Comparison of ENCODE assay signal across 8 cellular contexts in genomic region chr17:17043668-17044226, GRCh38. TPM values are rescaled to one million over a fixed set of nuclear protein-coding genes. Genes with fewer than 3 reads are reported as not detected.
DNase-seq lines count a peak whose midpoint lies in the region; ATAC-seq and TF ChIP-seq lines count a peak whose summit lies in the region.

No MANE protein-coding gene starts in this region.

- peak overlapping the region; percentile 98 for H3K4me2 ChIP-seq in Loucy (ENCODE audit: low read depth, low read length, poor library complexity, severe bottlenecking)

- BruUV-seq in Caco-2 (replicated peaks; lab: Mats Ljungman, UMichigan) = no TSS peak

- H3K27ac Mint-ChIP-seq in Caco-2 (ENCODE audit: unreplicated experiment) = peak overlapping the region; percentile 87

- TF ChIP-seq CTCF in Caco-2 (IDR thresholded peaks at IDR 0.05; ENCODE audit: insufficient read depth in 1 of 2, low read depth in 1 of 2, low read length in 1 of 2, severe bottlenecking in 1 of 2, unreplicated experiment in 1 of 2) (no peak), Loucy (conservative IDR thresholded peaks at IDR 0.05; ENCODE audit: low read length) (no peak), colonic mucosa (IDR thresholded peaks at IDR 0.05) (no peak)

- H3K9ac ChIP-seq in Loucy (ENCODE audit: low read depth, low read length, poor library complexity, severe bottlenecking) = peak overlapping the region; percentile 82
- peak overlapping the region; percentile 84 to 99 for H3K9ac ChIP-seq in colonic mucosa (ENCODE audit: low read depth in 2 of 2, low read length in 2 of 2)
- H3K9ac ChIP-seq in mucosa of rectum (ENCODE audit: low read depth in 1 of 2, low read length in 2 of 2) = peak overlapping the region; percentile 84 to 89

- DNase-seq in Caco-2 = peak in 1 of 2 experiments; percentile 33
- peak; percentile 47 for DNase-seq in colonic mucosa
- DNase-seq in HT-29 (ENCODE audit: low spot score) = no peak
- no peak for DNase-seq in ecto neural progenitor cell (ENCODE audit: low spot score)
- DNase-seq in MV-4-11 (lab: John Stamatoyannopoulos, UW) = no peak

- H3K4me3 Mint-ChIP-seq in Caco-2 (ENCODE audit: unreplicated experiment) = peak overlapping the region; percentile 95

- H3K79me2 ChIP-seq in Loucy (ENCODE audit: insufficient read depth, low read length) = peaks cover 62% of the 10 kb centered on the region

- peaks cover 44% of the 10 kb centered on the region for H3K4me1 Mint-ChIP-seq in Caco-2 (ENCODE audit: low read depth, unreplicated experiment)

- no peak for ATAC-seq in HG03159 (IDR thresholded peaks at IDR 0.05; ENCODE audit: unreplicated experiment)

- H3K4me3 ChIP-seq in Caco-2 (ENCODE audit: low read depth, low read length) (peak overlapping the region; percentile 92), Loucy (ENCODE audit: low read length, poor library complexity, severe bottlenecking) (peak overlapping the region; percentile 80), colonic mucosa (peak overlapping the region; percentile 67), mucosa of rectum (ENCODE audit: low read length in 2 of 2) (peak overlapping the region; percentile 69 to 91)

- H2AFZ ChIP-seq in Loucy (ENCODE audit: low read length) = no peak overlapping the region

- H3K9me3 Mint-ChIP-seq in Caco-2 (ENCODE audit: unreplicated experiment) = no peaks in the 10 kb centered on the region

- CTCF ChIA-PET in Caco-2 (lab: Charles Lee) = interaction anchor here (4.8 kb wide), 1 partner anchor 15 kb away, joined by 29 read pairs; no protein-coding TSS in a partner anchor

- H3K9me2 ChIP-seq in Loucy (replicated peaks; ENCODE audit: low read depth, low read length) = no peaks in the 10 kb centered on the region

- H3K36me3 ChIP-seq in Caco-2 (ENCODE audit: control insufficient read depth, insufficient read depth, low read length) (no peaks in the 10 kb centered on the region), Loucy (ENCODE audit: insufficient read depth, low read length) (no peaks in the 10 kb centered on the region), colonic mucosa (no peaks in the 10 kb centered on the region), mucosa of rectum (ENCODE audit: control insufficient read depth in 2 of 2, insufficient read depth in 2 of 2, low read length in 2 of 2) (no peaks in the 10 kb centered on the region)

- H3K4me1 ChIP-seq in Caco-2 = peaks cover 26% of the 10 kb centered on the region
- H3K4me1 ChIP-seq in Loucy (ENCODE audit: insufficient read depth, low read length, poor library complexity, severe bottlenecking) = peaks cover 56% of the 10 kb centered on the region
- H3K4me1 ChIP-seq in colonic mucosa = peaks cover 12% of the 10 kb centered on the region
- peaks cover 30 to 34% of the 10 kb centered on the region in 2 donors for H3K4me1 ChIP-seq in mucosa of rectum (ENCODE audit: control insufficient read depth in 2 of 2, insufficient read depth in 2 of 2, low read length in 2 of 2)

- 0 out of 2 replicates have a peak, but pooled peaks cover 5% of the 10 kb centered on the region for H3F3A ChIP-seq in Loucy (ENCODE audit: low read depth)

- H3K27me3 ChIP-seq in Caco-2 (replicated peaks; ENCODE audit: control insufficient read depth, insufficient read depth, low read length) = no peaks in the 10 kb centered on the region
- no peaks in the 10 kb centered on the region for H3K27me3 ChIP-seq in Loucy (ENCODE audit: insufficient read depth, low read length, poor library complexity, severe bottlenecking)
- H3K27me3 ChIP-seq in colonic mucosa = no peaks in the 10 kb centered on the region
- H3K27me3 ChIP-seq in mucosa of rectum (ENCODE audit: control insufficient read depth in 2 of 2, insufficient read depth in 2 of 2, low read length in 2 of 2) = no peaks in the 10 kb centered on the region

- peaks cover 53% of the 10 kb centered on the region for H4K20me1 ChIP-seq in Loucy (ENCODE audit: insufficient read depth, low read length, poor library complexity, severe bottlenecking)

- H3K9me3 ChIP-seq in Caco-2 = no peaks in the 10 kb centered on the region
- no peaks in the 10 kb centered on the region for H3K9me3 ChIP-seq in Loucy (ENCODE audit: insufficient read depth, low read depth, low read length)
- H3K9me3 ChIP-seq in colonic mucosa = no peaks in the 10 kb centered on the region
- H3K9me3 ChIP-seq in mucosa of rectum (ENCODE audit: control insufficient read depth in 2 of 2, low read length in 2 of 2) = no peaks in the 10 kb centered on the region

- H3K27ac ChIP-seq in colonic mucosa (peak overlapping the region; percentile 75), mucosa of rectum (ENCODE audit: low read depth in 2 of 2, low read length in 2 of 2) (peak overlapping the region; percentile 67 to 75)

- intact Hi-C loops in Caco-2 (cut with micrococcal nuclease; ENCODE audit: unreplicated experiment) (loop anchor here (2.0 to 5.0 kb wide), 3 partner anchors 19 to 51 kb away; no protein-coding TSS in a partner anchor), colonic mucosa (cut with DNase I) (no loop called here)

- H3K27me3 Mint-ChIP-seq in Caco-2 (ENCODE audit: insufficient read depth, unreplicated experiment) = no peaks in the 10 kb centered on the region

- POLR2A ChIA-PET in Caco-2 (lab: Charles Lee) = interaction anchor here (0.6 to 0.8 kb wide), 2 partner anchors 22 to 237 kb away, joined by 3 to 4 read pairs; partner anchors contain the start of gene COPS3

- H3K36me3 Mint-ChIP-seq in Caco-2 (ENCODE audit: insufficient read depth, unreplicated experiment) = peaks cover 25% of the 10 kb centered on the region

RNA-seq across cellular contexts. Expression of gene MPRIP, which starts 1.5 kb away (rescaled TPM):
- 284 and 311 TPM in 2 replicates for total RNA-seq in Caco-2 (2022)
- 100 to 1,000 TPM; 146 to 211 TPM for total RNA-seq in colonic mucosa
- 147 and 162 TPM in 2 replicates for total RNA-seq in HT-29 (2014; rRNA removed; shearing (Covaris generic))
